In the genomic region with DNA sequence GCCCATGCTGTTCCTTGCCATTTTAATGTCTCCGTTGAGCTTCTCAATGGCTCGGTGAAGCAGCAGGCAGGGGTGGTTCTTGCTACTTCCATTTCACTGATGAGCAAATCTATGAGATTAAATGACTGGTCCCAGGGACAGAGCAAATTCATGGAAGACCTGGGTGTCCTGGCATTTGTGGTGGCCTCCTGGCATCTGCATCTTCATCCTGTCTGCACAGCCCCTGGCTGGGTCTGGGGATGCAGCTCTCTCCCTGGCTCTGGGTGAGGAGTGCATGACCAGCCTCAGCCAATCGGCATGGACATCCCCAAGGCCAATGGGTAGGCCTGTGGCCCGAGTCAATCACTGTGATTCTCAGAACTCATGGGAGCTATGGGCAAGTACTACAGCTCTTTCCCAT, we compare ENCODE assay signal across 34 cellular contexts.
"Had no signal": no experiment of that assay in that cellular context is flagged by ENCODE, and none has a peak within 500 bp of the region (broad histone marks: within the 10 kb centered on the region; RNA-seq: fewer than 3 reads in every experiment).

No MANE protein-coding gene starts in this region.

- H3K9ac ChIP-seq: KMS-11 had no signal

- DNase-seq: Karpas-422, Kasumi-1, KG1, MG63, MM.1S, MV-4-11, NCI-H1048, NCI-H1092, NCI-H1092 treated with DMSO at 0.1 percent for 48 hours, NCI-H1105, NCI-H1105 treated with DMSO at 0.1 percent for 48 hours, NCI-H1417, NCI-H1417 treated with DMSO at 0.1 percent for 48 hours, NCI-H1436, NCI-H1436 treated with DMSO at 0.1 percent for 48 hours, NCI-H146, NCI-H1694, NCI-H1694 treated with DMSO at 0.1 percent for 48 hours, NCI-H187, NCI-H187 treated with DMSO at 0.1 percent for 48 hours, NCI-H1930, NCI-H2029, NCI-H2029 treated with DMSO at 0.1 percent for 48 hours, NCI-H2081, NCI-H2081 treated with DMSO at 0.1 percent for 48 hours, NCI-H2107, NCI-H2171, NCI-H2171 treated with DMSO at 0.1 percent for 48 hours, NCI-H2227 treated with DMSO at 0.1 percent for 48 hours, NCI-H226, NCI-H345, NCI-H446, NCI-H446 treated with DMSO at 0.1 percent for 48 hours had no signal

- H3K9me3 ChIP-seq: MG63 had no signal

- H3K4me3 ChIP-seq: MG63 had no signal

- H3K27ac ChIP-seq: KMS-11 had no signal

- H3K36me3 ChIP-seq: MG63 had no signal

- H3K4me2 ChIP-seq: KMS-11 had no signal
